1 cellular context compared by ENCODE assay signal in the genomic region with DNA sequence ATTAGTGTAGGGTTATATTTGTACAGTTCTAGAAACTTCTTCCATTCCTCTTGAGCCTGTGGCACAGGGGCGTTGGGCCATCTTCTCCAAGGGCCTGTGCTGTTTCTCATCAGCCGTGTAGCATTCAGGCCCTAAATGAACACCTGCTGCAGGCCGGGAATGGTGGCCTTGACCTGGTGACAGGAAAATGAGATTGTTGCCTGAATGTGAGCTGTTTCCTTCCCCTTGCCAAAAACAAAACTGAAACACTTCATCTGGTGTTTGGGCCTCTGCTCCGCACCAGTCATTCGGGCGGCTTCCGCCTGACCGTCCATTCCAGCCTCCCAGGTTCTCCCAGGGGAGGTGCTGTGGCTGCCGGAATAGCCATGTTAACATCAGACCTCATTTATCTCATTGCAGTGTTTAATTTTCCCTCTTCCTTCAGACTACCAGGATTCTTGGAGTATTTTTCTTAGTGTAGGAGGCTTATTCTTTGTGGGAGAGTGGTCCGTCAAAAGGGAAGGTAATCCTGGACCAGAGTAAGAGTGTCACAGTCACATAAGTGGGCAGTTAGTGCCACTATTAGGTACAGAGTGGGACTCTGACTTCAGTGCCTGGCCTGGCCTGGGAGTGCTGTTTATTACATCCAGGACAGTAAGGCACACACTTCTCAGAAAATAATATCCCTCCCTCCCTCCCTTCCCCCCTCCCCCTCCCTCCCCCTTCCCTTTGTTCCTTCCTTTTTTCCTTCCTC.
TF ChIP-seq lines count a peak whose summit lies in the region.

No MANE protein-coding gene starts in this region.

TF ChIP-seq in GM12878, 131 proteins besides CTCF, POLR2A, EP300 and RAD21 (continued from another document and continues in another):
- TF ChIP-seq IKZF1 (conservative IDR thresholded peaks at IDR 0.05) (0 out of 2 replicates have a peak, but pooled peaks have one; percentile 22), MEF2A (IDR thresholded peaks at IDR 0.05; ENCODE audit: insufficient read depth, low read depth, low read length) (no peak), NBN (IDR thresholded peaks at IDR 0.05) (no peak), KDM1A (IDR thresholded peaks at IDR 0.05; ENCODE audit: borderline replicate concordance) (no peak), EGR1 (IDR thresholded peaks at IDR 0.05; ENCODE audit: borderline replicate concordance in 1 of 2, low read depth in 2 of 2, low read length in 2 of 2) (no peak), BACH1 (IDR thresholded peaks at IDR 0.05; ENCODE audit: borderline replicate concordance) (no peak), RAD51 (IDR thresholded peaks at IDR 0.05) (no peak), DPF2 (IDR thresholded peaks at IDR 0.05) (no peak), ETV6 (conservative IDR thresholded peaks at IDR 0.05 in 1 of 2, IDR thresholded peaks at IDR 0.05 in 1 of 2; ENCODE audit: borderline replicate concordance in 1 of 2, low read depth in 1 of 2) (peak in 1 of 2 experiments; percentile 84; a peak in 1 of 4 replicates), FOXK2 (IDR thresholded peaks at IDR 0.05) (no peak), ESRRA (IDR thresholded peaks at IDR 0.05; ENCODE audit: low read length) (no peak), MEF2B (IDR thresholded peaks at IDR 0.05; ENCODE audit: partially characterized antibody, poor library complexity, severe bottlenecking) (peak; percentile 54), STAT3 (IDR thresholded peaks at IDR 0.05; ENCODE audit: low read depth, low read length) (no peak), ASH2L (IDR thresholded peaks at IDR 0.05; ENCODE audit: borderline replicate concordance, low read depth) (peak; percentile 58; the same call in 1 of the 2 replicates), NFYA (IDR thresholded peaks at IDR 0.05; ENCODE audit: borderline replicate concordance, low read depth, low read length) (no peak), BMI1 (IDR thresholded peaks at IDR 0.05; ENCODE audit: borderline replicate concordance) (no peak), NR2C2 (IDR thresholded peaks at IDR 0.05; ENCODE audit: borderline replicate concordance, control insufficient read depth, insufficient read length, low read depth) (no peak), HDGF (IDR thresholded peaks at IDR 0.05) (no peak), CREM (IDR thresholded peaks at IDR 0.05; ENCODE audit: low read depth) (no peak), SMC3 (IDR thresholded peaks at IDR 0.05; ENCODE audit: borderline replicate concordance, low read length) (no peak), SMARCA5 (IDR thresholded peaks at IDR 0.05) (no peak), POLR2AphosphoS2 (IDR thresholded peaks at IDR 0.05; ENCODE audit: low read depth, low read length) (no peak), MTA3 (IDR thresholded peaks at IDR 0.05; ENCODE audit: borderline replicate concordance, low read length) (peak; percentile 23; the same call in 1 of the 2 replicates), RUNX3 (IDR thresholded peaks at IDR 0.05; ENCODE audit: low read length) (peak; percentile 51), FOXM1 (IDR thresholded peaks at IDR 0.05; ENCODE audit: low read depth, low read length) (no peak), HDAC6 (IDR thresholded peaks at IDR 0.05; ENCODE audit: unreplicated experiment) (no peak), POU2F2 (IDR thresholded peaks at IDR 0.05; ENCODE audit: borderline replicate concordance, low read depth, low read length) (no peak; the same call in 2 of the 3 replicates), SMAD1 (IDR thresholded peaks at IDR 0.05; ENCODE audit: low read depth, partially characterized antibody) (no peak)
- TF ChIP-seq, protein P1, sequence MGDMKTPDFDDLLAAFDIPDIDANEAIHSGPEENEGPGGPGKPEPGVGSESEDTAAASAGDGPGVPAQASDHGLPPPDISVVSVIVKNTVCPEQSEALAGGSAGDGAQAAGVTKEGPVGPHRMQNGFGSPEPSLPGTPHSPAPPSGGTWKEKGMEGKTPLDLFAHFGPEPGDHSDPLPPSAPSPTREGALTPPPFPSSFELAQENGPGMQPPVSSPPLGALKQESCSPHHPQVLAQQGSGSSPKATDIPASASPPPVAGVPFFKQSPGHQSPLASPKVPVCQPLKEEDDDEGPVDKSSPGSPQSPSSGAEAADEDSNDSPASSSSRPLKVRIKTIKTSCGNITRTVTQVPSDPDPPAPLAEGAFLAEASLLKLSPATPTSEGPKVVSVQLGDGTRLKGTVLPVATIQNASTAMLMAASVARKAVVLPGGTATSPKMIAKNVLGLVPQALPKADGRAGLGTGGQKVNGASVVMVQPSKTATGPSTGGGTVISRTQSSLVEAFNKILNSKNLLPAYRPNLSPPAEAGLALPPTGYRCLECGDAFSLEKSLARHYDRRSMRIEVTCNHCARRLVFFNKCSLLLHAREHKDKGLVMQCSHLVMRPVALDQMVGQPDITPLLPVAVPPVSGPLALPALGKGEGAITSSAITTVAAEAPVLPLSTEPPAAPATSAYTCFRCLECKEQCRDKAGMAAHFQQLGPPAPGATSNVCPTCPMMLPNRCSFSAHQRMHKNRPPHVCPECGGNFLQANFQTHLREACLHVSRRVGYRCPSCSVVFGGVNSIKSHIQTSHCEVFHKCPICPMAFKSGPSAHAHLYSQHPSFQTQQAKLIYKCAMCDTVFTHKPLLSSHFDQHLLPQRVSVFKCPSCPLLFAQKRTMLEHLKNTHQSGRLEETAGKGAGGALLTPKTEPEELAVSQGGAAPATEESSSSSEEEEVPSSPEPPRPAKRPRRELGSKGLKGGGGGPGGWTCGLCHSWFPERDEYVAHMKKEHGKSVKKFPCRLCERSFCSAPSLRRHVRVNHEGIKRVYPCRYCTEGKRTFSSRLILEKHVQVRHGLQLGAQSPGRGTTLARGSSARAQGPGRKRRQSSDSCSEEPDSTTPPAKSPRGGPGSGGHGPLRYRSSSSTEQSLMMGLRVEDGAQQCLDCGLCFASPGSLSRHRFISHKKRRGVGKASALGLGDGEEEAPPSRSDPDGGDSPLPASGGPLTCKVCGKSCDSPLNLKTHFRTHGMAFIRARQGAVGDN (IDR thresholded peaks at IDR 0.05) = no peak
- TF ChIP-seq, protein P2, sequence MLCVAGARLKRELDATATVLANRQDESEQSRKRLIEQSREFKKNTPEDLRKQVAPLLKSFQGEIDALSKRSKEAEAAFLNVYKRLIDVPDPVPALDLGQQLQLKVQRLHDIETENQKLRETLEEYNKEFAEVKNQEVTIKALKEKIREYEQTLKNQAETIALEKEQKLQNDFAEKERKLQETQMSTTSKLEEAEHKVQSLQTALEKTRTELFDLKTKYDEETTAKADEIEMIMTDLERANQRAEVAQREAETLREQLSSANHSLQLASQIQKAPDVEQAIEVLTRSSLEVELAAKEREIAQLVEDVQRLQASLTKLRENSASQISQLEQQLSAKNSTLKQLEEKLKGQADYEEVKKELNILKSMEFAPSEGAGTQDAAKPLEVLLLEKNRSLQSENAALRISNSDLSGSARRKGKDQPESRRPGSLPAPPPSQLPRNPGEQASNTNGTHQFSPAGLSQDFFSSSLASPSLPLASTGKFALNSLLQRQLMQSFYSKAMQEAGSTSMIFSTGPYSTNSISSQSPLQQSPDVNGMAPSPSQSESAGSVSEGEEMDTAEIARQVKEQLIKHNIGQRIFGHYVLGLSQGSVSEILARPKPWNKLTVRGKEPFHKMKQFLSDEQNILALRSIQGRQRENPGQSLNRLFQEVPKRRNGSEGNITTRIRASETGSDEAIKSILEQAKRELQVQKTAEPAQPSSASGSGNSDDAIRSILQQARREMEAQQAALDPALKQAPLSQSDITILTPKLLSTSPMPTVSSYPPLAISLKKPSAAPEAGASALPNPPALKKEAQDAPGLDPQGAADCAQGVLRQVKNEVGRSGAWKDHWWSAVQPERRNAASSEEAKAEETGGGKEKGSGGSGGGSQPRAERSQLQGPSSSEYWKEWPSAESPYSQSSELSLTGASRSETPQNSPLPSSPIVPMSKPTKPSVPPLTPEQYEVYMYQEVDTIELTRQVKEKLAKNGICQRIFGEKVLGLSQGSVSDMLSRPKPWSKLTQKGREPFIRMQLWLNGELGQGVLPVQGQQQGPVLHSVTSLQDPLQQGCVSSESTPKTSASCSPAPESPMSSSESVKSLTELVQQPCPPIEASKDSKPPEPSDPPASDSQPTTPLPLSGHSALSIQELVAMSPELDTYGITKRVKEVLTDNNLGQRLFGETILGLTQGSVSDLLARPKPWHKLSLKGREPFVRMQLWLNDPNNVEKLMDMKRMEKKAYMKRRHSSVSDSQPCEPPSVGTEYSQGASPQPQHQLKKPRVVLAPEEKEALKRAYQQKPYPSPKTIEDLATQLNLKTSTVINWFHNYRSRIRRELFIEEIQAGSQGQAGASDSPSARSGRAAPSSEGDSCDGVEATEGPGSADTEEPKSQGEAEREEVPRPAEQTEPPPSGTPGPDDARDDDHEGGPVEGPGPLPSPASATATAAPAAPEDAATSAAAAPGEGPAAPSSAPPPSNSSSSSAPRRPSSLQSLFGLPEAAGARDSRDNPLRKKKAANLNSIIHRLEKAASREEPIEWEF (IDR thresholded peaks at IDR 0.05; ENCODE audit: insufficient replicate concordance, low read depth, low read length) = no peak
- TF ChIP-seq, protein P3, sequence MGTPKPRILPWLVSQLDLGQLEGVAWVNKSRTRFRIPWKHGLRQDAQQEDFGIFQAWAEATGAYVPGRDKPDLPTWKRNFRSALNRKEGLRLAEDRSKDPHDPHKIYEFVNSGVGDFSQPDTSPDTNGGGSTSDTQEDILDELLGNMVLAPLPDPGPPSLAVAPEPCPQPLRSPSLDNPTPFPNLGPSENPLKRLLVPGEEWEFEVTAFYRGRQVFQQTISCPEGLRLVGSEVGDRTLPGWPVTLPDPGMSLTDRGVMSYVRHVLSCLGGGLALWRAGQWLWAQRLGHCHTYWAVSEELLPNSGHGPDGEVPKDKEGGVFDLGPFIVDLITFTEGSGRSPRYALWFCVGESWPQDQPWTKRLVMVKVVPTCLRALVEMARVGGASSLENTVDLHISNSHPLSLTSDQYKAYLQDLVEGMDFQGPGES (IDR thresholded peaks at IDR 0.05) = no peak
- TF ChIP-seq, protein P4, sequence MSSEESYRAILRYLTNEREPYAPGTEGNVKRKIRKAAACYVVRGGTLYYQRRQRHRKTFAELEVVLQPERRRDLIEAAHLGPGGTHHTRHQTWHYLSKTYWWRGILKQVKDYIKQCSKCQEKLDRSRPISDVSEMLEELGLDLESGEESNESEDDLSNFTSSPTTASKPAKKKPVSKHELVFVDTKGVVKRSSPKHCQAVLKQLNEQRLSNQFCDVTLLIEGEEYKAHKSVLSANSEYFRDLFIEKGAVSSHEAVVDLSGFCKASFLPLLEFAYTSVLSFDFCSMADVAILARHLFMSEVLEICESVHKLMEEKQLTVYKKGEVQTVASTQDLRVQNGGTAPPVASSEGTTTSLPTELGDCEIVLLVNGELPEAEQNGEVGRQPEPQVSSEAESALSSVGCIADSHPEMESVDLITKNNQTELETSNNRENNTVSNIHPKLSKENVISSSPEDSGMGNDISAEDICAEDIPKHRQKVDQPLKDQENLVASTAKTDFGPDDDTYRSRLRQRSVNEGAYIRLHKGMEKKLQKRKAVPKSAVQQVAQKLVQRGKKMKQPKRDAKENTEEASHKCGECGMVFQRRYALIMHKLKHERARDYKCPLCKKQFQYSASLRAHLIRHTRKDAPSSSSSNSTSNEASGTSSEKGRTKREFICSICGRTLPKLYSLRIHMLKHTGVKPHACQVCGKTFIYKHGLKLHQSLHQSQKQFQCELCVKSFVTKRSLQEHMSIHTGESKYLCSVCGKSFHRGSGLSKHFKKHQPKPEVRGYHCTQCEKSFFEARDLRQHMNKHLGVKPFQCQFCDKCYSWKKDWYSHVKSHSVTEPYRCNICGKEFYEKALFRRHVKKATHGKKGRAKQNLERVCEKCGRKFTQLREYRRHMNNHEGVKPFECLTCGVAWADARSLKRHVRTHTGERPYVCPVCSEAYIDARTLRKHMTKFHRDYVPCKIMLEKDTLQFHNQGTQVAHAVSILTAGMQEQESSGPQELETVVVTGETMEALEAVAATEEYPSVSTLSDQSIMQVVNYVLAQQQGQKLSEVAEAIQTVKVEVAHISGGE (CRISPR knock-in tag; IDR thresholded peaks at IDR 0.05) = no peak
- TF ChIP-seq, protein P5, sequence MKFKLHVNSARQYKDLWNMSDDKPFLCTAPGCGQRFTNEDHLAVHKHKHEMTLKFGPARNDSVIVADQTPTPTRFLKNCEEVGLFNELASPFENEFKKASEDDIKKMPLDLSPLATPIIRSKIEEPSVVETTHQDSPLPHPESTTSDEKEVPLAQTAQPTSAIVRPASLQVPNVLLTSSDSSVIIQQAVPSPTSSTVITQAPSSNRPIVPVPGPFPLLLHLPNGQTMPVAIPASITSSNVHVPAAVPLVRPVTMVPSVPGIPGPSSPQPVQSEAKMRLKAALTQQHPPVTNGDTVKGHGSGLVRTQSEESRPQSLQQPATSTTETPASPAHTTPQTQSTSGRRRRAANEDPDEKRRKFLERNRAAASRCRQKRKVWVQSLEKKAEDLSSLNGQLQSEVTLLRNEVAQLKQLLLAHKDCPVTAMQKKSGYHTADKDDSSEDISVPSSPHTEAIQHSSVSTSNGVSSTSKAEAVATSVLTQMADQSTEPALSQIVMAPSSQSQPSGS (IDR thresholded peaks at IDR 0.05; ENCODE audit: low read length) = no peak
- TF ChIP-seq, protein P6, sequence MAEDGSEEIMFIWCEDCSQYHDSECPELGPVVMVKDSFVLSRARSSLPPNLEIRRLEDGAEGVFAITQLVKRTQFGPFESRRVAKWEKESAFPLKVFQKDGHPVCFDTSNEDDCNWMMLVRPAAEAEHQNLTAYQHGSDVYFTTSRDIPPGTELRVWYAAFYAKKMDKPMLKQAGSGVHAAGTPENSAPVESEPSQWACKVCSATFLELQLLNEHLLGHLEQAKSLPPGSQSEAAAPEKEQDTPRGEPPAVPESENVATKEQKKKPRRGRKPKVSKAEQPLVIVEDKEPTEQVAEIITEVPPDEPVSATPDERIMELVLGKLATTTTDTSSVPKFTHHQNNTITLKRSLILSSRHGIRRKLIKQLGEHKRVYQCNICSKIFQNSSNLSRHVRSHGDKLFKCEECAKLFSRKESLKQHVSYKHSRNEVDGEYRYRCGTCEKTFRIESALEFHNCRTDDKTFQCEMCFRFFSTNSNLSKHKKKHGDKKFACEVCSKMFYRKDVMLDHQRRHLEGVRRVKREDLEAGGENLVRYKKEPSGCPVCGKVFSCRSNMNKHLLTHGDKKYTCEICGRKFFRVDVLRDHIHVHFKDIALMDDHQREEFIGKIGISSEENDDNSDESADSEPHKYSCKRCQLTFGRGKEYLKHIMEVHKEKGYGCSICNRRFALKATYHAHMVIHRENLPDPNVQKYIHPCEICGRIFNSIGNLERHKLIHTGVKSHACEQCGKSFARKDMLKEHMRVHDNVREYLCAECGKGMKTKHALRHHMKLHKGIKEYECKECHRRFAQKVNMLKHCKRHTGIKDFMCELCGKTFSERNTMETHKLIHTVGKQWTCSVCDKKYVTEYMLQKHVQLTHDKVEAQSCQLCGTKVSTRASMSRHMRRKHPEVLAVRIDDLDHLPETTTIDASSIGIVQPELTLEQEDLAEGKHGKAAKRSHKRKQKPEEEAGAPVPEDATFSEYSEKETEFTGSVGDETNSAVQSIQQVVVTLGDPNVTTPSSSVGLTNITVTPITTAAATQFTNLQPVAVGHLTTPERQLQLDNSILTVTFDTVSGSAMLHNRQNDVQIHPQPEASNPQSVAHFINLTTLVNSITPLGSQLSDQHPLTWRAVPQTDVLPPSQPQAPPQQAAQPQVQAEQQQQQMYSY (CRISPR knock-in tag; IDR thresholded peaks at IDR 0.05) = no peak
- TF ChIP-seq, protein P7, sequence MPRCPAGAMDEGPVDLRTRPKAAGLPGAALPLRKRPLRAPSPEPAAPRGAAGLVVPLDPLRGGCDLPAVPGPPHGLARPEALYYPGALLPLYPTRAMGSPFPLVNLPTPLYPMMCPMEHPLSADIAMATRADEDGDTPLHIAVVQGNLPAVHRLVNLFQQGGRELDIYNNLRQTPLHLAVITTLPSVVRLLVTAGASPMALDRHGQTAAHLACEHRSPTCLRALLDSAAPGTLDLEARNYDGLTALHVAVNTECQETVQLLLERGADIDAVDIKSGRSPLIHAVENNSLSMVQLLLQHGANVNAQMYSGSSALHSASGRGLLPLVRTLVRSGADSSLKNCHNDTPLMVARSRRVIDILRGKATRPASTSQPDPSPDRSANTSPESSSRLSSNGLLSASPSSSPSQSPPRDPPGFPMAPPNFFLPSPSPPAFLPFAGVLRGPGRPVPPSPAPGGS (IDR thresholded peaks at IDR 0.05; ENCODE audit: borderline replicate concordance, insufficient read depth, low read depth, low read length, poor library complexity, severe bottlenecking) = no peak
